Comparison of ENCODE assay signal across 2 cellular contexts in the genomic region with DNA sequence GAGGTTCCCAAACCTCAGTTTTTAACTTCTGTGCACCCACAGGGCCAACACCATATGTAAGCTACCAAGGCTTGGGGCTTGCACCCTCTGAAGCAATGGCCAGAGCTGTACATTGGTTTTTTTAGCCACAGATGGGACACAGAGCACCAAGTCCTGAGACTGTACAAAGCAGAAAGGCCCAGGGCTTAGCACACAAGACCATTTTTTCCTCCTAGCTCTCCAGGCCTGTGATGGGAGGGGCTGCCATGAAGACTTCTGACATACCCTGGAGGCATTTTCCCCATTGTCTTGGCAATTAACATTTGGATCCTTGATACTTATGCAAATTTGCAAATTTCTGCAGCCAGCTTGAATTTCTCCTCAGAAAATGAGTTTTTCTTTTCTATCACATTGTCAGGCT.
TF ChIP-seq lines count a peak whose summit lies in the region.

No MANE protein-coding gene starts in this region.

TF ChIP-seq in HEK293, 187 proteins besides CTCF, POLR2A, EP300 and RAD21 (continued from another document):
- no peak for TF ChIP-seq REST (tag by site-specific recombination; IDR thresholded peaks at IDR 0.05)
- TF ChIP-seq SETDB1 (IDR thresholded peaks at IDR 0.05; ENCODE audit: insufficient read length, low read length), result peak; percentile 60

TF ChIP-seq in K562, 482 proteins besides CTCF, POLR2A, EP300 and RAD21 (continued from another document):
- TF ChIP-seq ZBTB33 (CRISPR knock-in tag; IDR thresholded peaks at IDR 0.05) (no peak), PCBP2 (IDR thresholded peaks at IDR 0.05; ENCODE audit: low read depth, low read length, poor library complexity, severe bottlenecking) (no peak), ZNF232 (CRISPR knock-in tag; IDR thresholded peaks at IDR 0.05) (no peak), CBX3 (IDR thresholded peaks at IDR 0.05; ENCODE audit: borderline replicate concordance in 1 of 2, low read length in 2 of 2) (0 out of 3 replicates have a peak, but pooled peaks of 1 of the 2 experiments have one; percentile 43), ILF3 (IDR thresholded peaks at IDR 0.05; ENCODE audit: borderline replicate concordance) (no peak), ZFP36 (IDR thresholded peaks at IDR 0.05; ENCODE audit: low read depth, low read length, partially characterized antibody) (peak; percentile 84), ZNF274 (IDR thresholded peaks at IDR 0.05; ENCODE audit: borderline replicate concordance, low read depth, low read length) (no peak), TSHZ1 (CRISPR knock-in tag; IDR thresholded peaks at IDR 0.05) (no peak), RB1 (IDR thresholded peaks at IDR 0.05; ENCODE audit: low read depth) (no peak), ARHGAP35 (IDR thresholded peaks at IDR 0.05; ENCODE audit: partially characterized antibody) (no peak), CEBPZ (IDR thresholded peaks at IDR 0.05; ENCODE audit: borderline replicate concordance, low read depth, low read length) (0 out of 2 replicates have a peak, but pooled peaks have one; percentile 34), ZC3H4 (CRISPR knock-in tag; IDR thresholded peaks at IDR 0.05; ENCODE audit: borderline replicate concordance) (no peak), SAFB2 (IDR thresholded peaks at IDR 0.05; ENCODE audit: borderline replicate concordance, low read depth, low read length, severe bottlenecking) (no peak), ZNF408 (CRISPR knock-in tag; IDR thresholded peaks at IDR 0.05; ENCODE audit: low read depth) (no peak), ZNF217 (CRISPR knock-in tag; IDR thresholded peaks at IDR 0.05) (no peak), ZNF695 (CRISPR knock-in tag; IDR thresholded peaks at IDR 0.05) (no peak), IFI16 (CRISPR knock-in tag; IDR thresholded peaks at IDR 0.05) (no peak), THRA (IDR thresholded peaks at IDR 0.05) (no peak), POLR2AphosphoS5 (IDR thresholded peaks at IDR 0.05; ENCODE audit: control insufficient read depth, insufficient read depth, low read depth, low read length) (no peak)
- TF ChIP-seq, protein P1, sequence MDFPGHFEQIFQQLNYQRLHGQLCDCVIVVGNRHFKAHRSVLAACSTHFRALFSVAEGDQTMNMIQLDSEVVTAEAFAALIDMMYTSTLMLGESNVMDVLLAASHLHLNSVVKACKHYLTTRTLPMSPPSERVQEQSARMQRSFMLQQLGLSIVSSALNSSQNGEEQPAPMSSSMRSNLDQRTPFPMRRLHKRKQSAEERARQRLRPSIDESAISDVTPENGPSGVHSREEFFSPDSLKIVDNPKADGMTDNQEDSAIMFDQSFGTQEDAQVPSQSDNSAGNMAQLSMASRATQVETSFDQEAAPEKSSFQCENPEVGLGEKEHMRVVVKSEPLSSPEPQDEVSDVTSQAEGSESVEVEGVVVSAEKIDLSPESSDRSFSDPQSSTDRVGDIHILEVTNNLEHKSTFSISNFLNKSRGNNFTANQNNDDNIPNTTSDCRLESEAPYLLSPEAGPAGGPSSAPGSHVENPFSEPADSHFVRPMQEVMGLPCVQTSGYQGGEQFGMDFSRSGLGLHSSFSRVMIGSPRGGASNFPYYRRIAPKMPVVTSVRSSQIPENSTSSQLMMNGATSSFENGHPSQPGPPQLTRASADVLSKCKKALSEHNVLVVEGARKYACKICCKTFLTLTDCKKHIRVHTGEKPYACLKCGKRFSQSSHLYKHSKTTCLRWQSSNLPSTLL (IDR thresholded peaks at IDR 0.05), result no peak
- TF ChIP-seq, protein P2, sequence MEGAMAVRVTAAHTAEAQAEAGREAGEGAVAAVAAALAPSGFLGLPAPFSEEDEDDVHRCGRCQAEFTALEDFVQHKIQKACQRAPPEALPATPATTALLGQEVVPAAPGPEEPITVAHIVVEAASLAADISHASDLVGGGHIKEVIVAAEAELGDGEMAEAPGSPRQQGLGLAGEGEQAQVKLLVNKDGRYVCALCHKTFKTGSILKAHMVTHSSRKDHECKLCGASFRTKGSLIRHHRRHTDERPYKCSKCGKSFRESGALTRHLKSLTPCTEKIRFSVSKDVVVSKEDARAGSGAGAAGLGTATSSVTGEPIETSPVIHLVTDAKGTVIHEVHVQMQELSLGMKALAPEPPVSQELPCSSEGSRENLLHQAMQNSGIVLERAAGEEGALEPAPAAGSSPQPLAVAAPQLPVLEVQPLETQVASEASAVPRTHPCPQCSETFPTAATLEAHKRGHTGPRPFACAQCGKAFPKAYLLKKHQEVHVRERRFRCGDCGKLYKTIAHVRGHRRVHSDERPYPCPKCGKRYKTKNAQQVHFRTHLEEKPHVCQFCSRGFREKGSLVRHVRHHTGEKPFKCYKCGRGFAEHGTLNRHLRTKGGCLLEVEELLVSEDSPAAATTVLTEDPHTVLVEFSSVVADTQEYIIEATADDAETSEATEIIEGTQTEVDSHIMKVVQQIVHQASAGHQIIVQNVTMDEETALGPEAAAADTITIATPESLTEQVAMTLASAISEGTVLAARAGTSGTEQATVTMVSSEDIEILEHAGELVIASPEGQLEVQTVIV (CRISPR knock-in tag; IDR thresholded peaks at IDR 0.05; ENCODE audit: borderline replicate concordance), result no peak
- TF ChIP-seq, protein P3, sequence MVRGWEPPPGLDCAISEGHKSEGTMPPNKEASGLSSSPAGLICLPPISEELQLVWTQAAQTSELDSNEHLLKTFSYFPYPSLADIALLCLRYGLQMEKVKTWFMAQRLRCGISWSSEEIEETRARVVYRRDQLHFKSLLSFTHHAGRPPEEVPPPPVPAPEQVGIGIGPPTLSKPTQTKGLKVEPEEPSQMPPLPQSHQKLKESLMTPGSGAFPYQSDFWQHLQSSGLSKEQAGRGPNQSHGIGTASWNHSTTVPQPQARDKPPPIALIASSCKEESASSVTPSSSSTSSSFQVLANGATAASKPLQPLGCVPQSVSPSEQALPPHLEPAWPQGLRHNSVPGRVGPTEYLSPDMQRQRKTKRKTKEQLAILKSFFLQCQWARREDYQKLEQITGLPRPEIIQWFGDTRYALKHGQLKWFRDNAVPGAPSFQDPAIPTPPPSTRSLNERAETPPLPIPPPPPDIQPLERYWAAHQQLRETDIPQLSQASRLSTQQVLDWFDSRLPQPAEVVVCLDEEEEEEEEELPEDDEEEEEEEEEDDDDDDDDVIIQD (CRISPR knock-in tag; IDR thresholded peaks at IDR 0.05), result no peak
